8 cellular contexts compared by ENCODE assay signal in the genomic region with DNA sequence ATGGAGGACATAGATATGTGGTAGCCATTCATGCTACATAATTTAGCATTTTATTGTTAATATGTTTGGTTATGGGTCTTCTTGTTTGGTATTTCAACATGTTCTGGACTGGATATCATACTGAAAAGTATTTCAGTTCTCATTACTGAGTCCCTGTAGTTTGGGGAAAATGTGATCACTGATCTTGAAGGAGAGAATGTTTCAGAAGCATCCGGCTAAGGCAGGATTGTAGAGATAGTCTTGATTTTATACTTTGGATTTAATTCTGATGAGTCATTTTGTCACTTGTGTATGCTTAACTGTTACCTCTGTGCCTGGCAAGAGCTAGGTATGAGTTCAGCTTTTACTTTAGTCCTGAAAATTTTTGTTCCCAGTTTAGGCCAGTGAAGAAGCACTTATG. TPM values are rescaled to one million over a fixed set of nuclear protein-coding genes. Genes with fewer than 3 reads are reported as not detected.
DNase-seq lines count a peak whose midpoint lies in the region; ATAC-seq and TF ChIP-seq lines count a peak whose summit lies in the region.

No MANE protein-coding gene starts in this region.

- peaks cover 14% of the 10 kb centered on the region for H3K4me1 ChIP-seq in right cardiac atrium (ENCODE audit: control insufficient read depth, insufficient read depth, low read length)

- peak overlapping the region; percentile 99 for H3K4me3 Mint-ChIP-seq in activated CD8-positive, alpha-beta T cell treated with anti-CD3 and anti-CD28 coated beads for 36 hours
- no peak overlapping the region for H3K4me3 Mint-ChIP-seq in stimulated activated memory B cell treated with anti-CD40 and anti-IgM and Interleukin-4, amounts not matched to agents 10 μg/mL and 1 μg/mL and 100 μg/mL, for 72 hours

- H3K36me3 Mint-ChIP-seq in activated CD8-positive, alpha-beta T cell treated with anti-CD3 and anti-CD28 coated beads for 36 hours (ENCODE audit: low read depth) = peaks cover 81% of the 10 kb centered on the region
- H3K36me3 Mint-ChIP-seq in stimulated activated memory B cell treated with anti-CD40 and anti-IgM and Interleukin-4, amounts not matched to agents 10 μg/mL and 1 μg/mL and 100 μg/mL, for 72 hours = peaks cover 52% of the 10 kb centered on the region

- 35% methylated on average over 1 of the region's 1 CpG for WGBS in right cardiac atrium

- no peaks in the 10 kb centered on the region for H3K27me3 ChIP-seq in HL-60 (ENCODE audit: insufficient read depth, poor library complexity, severe bottlenecking)
- H3K27me3 ChIP-seq in right cardiac atrium (ENCODE audit: control insufficient read depth, insufficient read depth) = no peaks in the 10 kb centered on the region

- peaks cover 73% of the 10 kb centered on the region for H3K4me1 Mint-ChIP-seq in activated CD8-positive, alpha-beta T cell treated with anti-CD3 and anti-CD28 coated beads for 36 hours (ENCODE audit: low read depth)
- H3K4me1 Mint-ChIP-seq in stimulated activated memory B cell treated with anti-CD40 and anti-IgM and Interleukin-4, amounts not matched to agents 10 μg/mL and 1 μg/mL and 100 μg/mL, for 72 hours = peaks cover 90% of the 10 kb centered on the region

- H3K27ac ChIP-seq in HL-60 (replicated peaks) (peak overlapping the region; percentile 99), right cardiac atrium (ENCODE audit: low read length) (no peak overlapping the region)

- no peak for TF ChIP-seq CTCF in HL-60 (IDR thresholded peaks at IDR 0.05; ENCODE audit: insufficient read depth, low read length)
- no peak for TF ChIP-seq CTCF in activated CD8-positive, alpha-beta T cell treated with anti-CD3 and anti-CD28 coated beads for 36 hours (IDR thresholded peaks at IDR 0.05)

- CTCF ChIA-PET in activated CD8-positive, alpha-beta T cell treated with anti-CD3 and anti-CD28 coated beads for 36 hours (lab: Charles Lee) = interaction anchor here (0.6 to 5.9 kb wide), 16 partner anchors 9 to 111 kb away, joined by 3 to 42 read pairs (median 4); no protein-coding TSS in a partner anchor

- no peaks in the 10 kb centered on the region for H3K9me3 Mint-ChIP-seq in activated CD8-positive, alpha-beta T cell treated with anti-CD3 and anti-CD28 coated beads for 36 hours
- H3K9me3 Mint-ChIP-seq in stimulated activated memory B cell treated with anti-CD40 and anti-IgM and Interleukin-4, amounts not matched to agents 10 μg/mL and 1 μg/mL and 100 μg/mL, for 72 hours = no peaks in the 10 kb centered on the region

- intact Hi-C loops in activated CD8-positive, alpha-beta T cell treated with anti-CD3 and anti-CD28 coated beads for 36 hours (cut with micrococcal nuclease) = no loop called here
- intact Hi-C loops in right cardiac atrium (cut with DNase I) = loop anchor here in 1 of 4 donors (5.0 kb wide), 1 partner anchor 95 kb away; no protein-coding TSS in a partner anchor

- no peaks in the 10 kb centered on the region for H3K27me3 Mint-ChIP-seq in activated CD8-positive, alpha-beta T cell treated with anti-CD3 and anti-CD28 coated beads for 36 hours
- no peaks in the 10 kb centered on the region for H3K27me3 Mint-ChIP-seq in stimulated activated memory B cell treated with anti-CD40 and anti-IgM and Interleukin-4, amounts not matched to agents 10 μg/mL and 1 μg/mL and 100 μg/mL, for 72 hours

- H3K9me3 ChIP-seq in right cardiac atrium (ENCODE audit: control insufficient read depth, low read length) = no peaks in the 10 kb centered on the region

- DNase-seq in HL-60 (ENCODE audit: low read depth in 1 of 2, low spot score in 1 of 2) (no peak), right cardiac atrium (no peak), CD1c-positive myeloid dendritic cell (ENCODE audit: extremely low spot score) (no peak)
- DNase-seq in activated CD8-positive, alpha-beta T cell treated with anti-CD3 and anti-CD28 coated beads for 36 hours = no peak

- no peak for ATAC-seq in activated CD8-positive, alpha-beta T cell treated with anti-CD3 and anti-CD28 coated beads for 36 hours
- no peak for ATAC-seq in right cardiac atrium
- ATAC-seq in stimulated activated memory B cell treated with anti-CD40 and anti-IgM and Interleukin-4, amounts not matched to agents 10 μg/mL and 1 μg/mL and 100 μg/mL, for 72 hours = no peak
- ATAC-seq in GM19351 (IDR thresholded peaks at IDR 0.05; ENCODE audit: unreplicated experiment) = no peak
- ATAC-seq in HG03378 (IDR thresholded peaks at IDR 0.05; ENCODE audit: unreplicated experiment) = no peak
- ATAC-seq in GM21576 (IDR thresholded peaks at IDR 0.05; ENCODE audit: unreplicated experiment) = no peak

- peak overlapping the region; percentile 100 for H3K27ac Mint-ChIP-seq in activated CD8-positive, alpha-beta T cell treated with anti-CD3 and anti-CD28 coated beads for 36 hours
- peak overlapping the region; percentile 72 for H3K27ac Mint-ChIP-seq in stimulated activated memory B cell treated with anti-CD40 and anti-IgM and Interleukin-4, amounts not matched to agents 10 μg/mL and 1 μg/mL and 100 μg/mL, for 72 hours

- H3K4me3 ChIP-seq in HL-60 (replicated peaks; ENCODE audit: insufficient read depth, low read length) (no peak overlapping the region), right cardiac atrium (ENCODE audit: low read length) (peak overlapping the region; percentile 36)

- POLR2A ChIA-PET in activated CD8-positive, alpha-beta T cell treated with anti-CD3 and anti-CD28 coated beads for 36 hours (lab: Charles Lee) = interaction anchor here (1.0 to 11.6 kb wide), 11 partner anchors 8 to 110 kb away, joined by 3 to 642 read pairs (median 5); no protein-coding TSS in a partner anchor

RNA-seq across cellular contexts. Expression of a gene that starts 7.1 kb away (rescaled TPM):
- 100 to 1,000 TPM; 124 to 138 TPM for total RNA-seq in activated CD8-positive, alpha-beta T cell treated with anti-CD3 and anti-CD28 coated beads for 36 hours
- total RNA-seq in right cardiac atrium = 10 to 100 TPM; 62.7 to 83.6 (median 65.1) TPM
- 28.4 TPM for polyA plus RNA-seq in right cardiac atrium
